Comparison of ENCODE assay signal across 22 cellular contexts in genomic region chr2:6557737-6558136, GRCh38.
"Had no signal": no experiment of that assay in that cellular context is flagged by ENCODE, and none has a peak within 500 bp of the region (broad histone marks: within the 10 kb centered on the region; RNA-seq: fewer than 3 reads in every experiment).

No MANE protein-coding gene starts in this region.

- H3K27me3 ChIP-seq: vagina had no signal

- H2AFZ ChIP-seq: parathyroid adenoma had no signal

- H3K4me1 Mint-ChIP-seq: activated B cell treated with CpG ODN at 0.5 μM for 24 hours; activated CD8-positive, alpha-beta memory T cell treated with anti-CD3 and anti-CD28 coated beads, Interleukin-2, amount 10 ng/mL, durations not matched to agents 7 days and 5 days; central memory CD8-positive, alpha-beta T cell; naive thymus-derived CD8-positive, alpha-beta T cell had no signal

- H3K4me1 ChIP-seq: left ventricle myocardium inferior, parathyroid adenoma, vagina had no signal

- H3K27ac Mint-ChIP-seq: activated B cell treated with CpG ODN at 0.5 μM for 24 hours; activated CD8-positive, alpha-beta memory T cell treated with anti-CD3 and anti-CD28 coated beads, Interleukin-2, amount 10 ng/mL, durations not matched to agents 7 days and 5 days; activated CD8-positive, alpha-beta T cell treated with anti-CD3 and anti-CD28 coated beads, Interleukin-2, amount 10 ng/mL, durations not matched to agents 7 days and 5 days; activated naive CD4-positive, alpha-beta T cell treated with anti-CD3 and anti-CD28 coated beads, Interleukin-2, amount 50 U/mL, for 72 hours; dendritic cell treated with granulocyte-macrophage colony-stimulating factor and Interleukin-4, amounts not matched to agents 40 ng/mL and 50 ng/mL, for 4 days; endodermal cell; naive thymus-derived CD8-positive, alpha-beta T cell; T-helper 2 cell treated with Interferon-gamma antibody and Interleukin-4, amounts not matched to agents 5 μg/mL and 100 μg/mL, for 36 hours had no signal

- H3K9me3 Mint-ChIP-seq: activated B cell treated with CpG ODN at 0.5 μM for 24 hours; activated naive CD4-positive, alpha-beta T cell treated with anti-CD3 and anti-CD28 coated beads, Interleukin-2, amount 50 U/mL, for 72 hours; central memory CD8-positive, alpha-beta T cell; dendritic cell treated with granulocyte-macrophage colony-stimulating factor and Interleukin-4, amounts not matched to agents 40 ng/mL and 50 ng/mL, for 4 days; neural crest cell; T-helper 2 cell treated with Interferon-gamma antibody and Interleukin-4, amounts not matched to agents 5 μg/mL and 100 μg/mL, for 36 hours had no signal

- ATAC-seq: activated CD8-positive, alpha-beta memory T cell treated with anti-CD3 and anti-CD28 coated beads, Interleukin-2, amount 10 ng/mL, durations not matched to agents 7 days and 5 days; activated CD8-positive, alpha-beta T cell treated with anti-CD3 and anti-CD28 coated beads, Interleukin-2, amount 10 ng/mL, durations not matched to agents 7 days and 5 days; activated naive CD4-positive, alpha-beta T cell treated with anti-CD3 and anti-CD28 coated beads, Interleukin-2, amount 50 U/mL, for 72 hours; naive thymus-derived CD8-positive, alpha-beta T cell; right cardiac atrium had no signal

- H3K36me3 Mint-ChIP-seq: activated CD8-positive, alpha-beta memory T cell treated with anti-CD3 and anti-CD28 coated beads, Interleukin-2, amount 10 ng/mL, durations not matched to agents 7 days and 5 days; activated naive CD4-positive, alpha-beta T cell treated with anti-CD3 and anti-CD28 coated beads, Interleukin-2, amount 50 U/mL, for 72 hours; naive thymus-derived CD8-positive, alpha-beta T cell had no signal

- H3K36me3 ChIP-seq: left ventricle myocardium inferior, vagina had no signal

- H3K9me3 ChIP-seq: left ventricle myocardium inferior, vagina had no signal

- DNase-seq: activated B cell treated with CpG ODN at 0.5 μM for 24 hours; activated CD4-positive, alpha-beta T cell treated with anti-CD3 and anti-CD28 coated beads, Interleukin-2, amount 50 U/mL, for 1 hour; activated CD8-positive, alpha-beta memory T cell treated with anti-CD3 and anti-CD28 coated beads, Interleukin-2, amount 10 ng/mL, durations not matched to agents 7 days and 5 days; activated CD8-positive, alpha-beta T cell treated with anti-CD3 and anti-CD28 coated beads, Interleukin-2, amount 10 ng/mL, durations not matched to agents 7 days and 5 days; activated naive CD4-positive, alpha-beta T cell; activated T-cell treated with anti-CD3 and anti-CD28 coated beads, Interleukin-2, amount 50 U/mL, for 48 hours; left ventricle myocardium inferior; mammary epithelial cell; naive thymus-derived CD8-positive, alpha-beta T cell; nucleus accumbens; right cardiac atrium; stimulated activated naive CD4-positive, alpha-beta T cell; T-helper 1 cell; trophoblast cell had no signal

- H3K27me3 Mint-ChIP-seq: activated B cell treated with CpG ODN at 0.5 μM for 24 hours; activated CD8-positive, alpha-beta memory T cell treated with anti-CD3 and anti-CD28 coated beads, Interleukin-2, amount 10 ng/mL, durations not matched to agents 7 days and 5 days; central memory CD8-positive, alpha-beta T cell; dendritic cell treated with granulocyte-macrophage colony-stimulating factor and Interleukin-4, amounts not matched to agents 40 ng/mL and 50 ng/mL, for 4 days had no signal

- H3K9ac ChIP-seq: parathyroid adenoma had no signal

- H3K4me3 Mint-ChIP-seq: activated B cell treated with CpG ODN at 0.5 μM for 24 hours; activated CD8-positive, alpha-beta memory T cell treated with anti-CD3 and anti-CD28 coated beads, Interleukin-2, amount 10 ng/mL, durations not matched to agents 7 days and 5 days; activated CD8-positive, alpha-beta T cell treated with anti-CD3 and anti-CD28 coated beads, Interleukin-2, amount 10 ng/mL, durations not matched to agents 7 days and 5 days; central memory CD8-positive, alpha-beta T cell; dendritic cell treated with granulocyte-macrophage colony-stimulating factor and Interleukin-4, amounts not matched to agents 40 ng/mL and 50 ng/mL, for 4 days; endodermal cell; naive thymus-derived CD8-positive, alpha-beta T cell; neural crest cell; T-helper 2 cell treated with Interferon-gamma antibody and Interleukin-4, amounts not matched to agents 5 μg/mL and 100 μg/mL, for 36 hours had no signal

- H3K4me3 ChIP-seq: left ventricle myocardium inferior, vagina had no signal

- H3K27ac ChIP-seq: left ventricle myocardium inferior, parathyroid adenoma, vagina had no signal
